25 cellular contexts compared by ENCODE assay signal in the genomic region with DNA sequence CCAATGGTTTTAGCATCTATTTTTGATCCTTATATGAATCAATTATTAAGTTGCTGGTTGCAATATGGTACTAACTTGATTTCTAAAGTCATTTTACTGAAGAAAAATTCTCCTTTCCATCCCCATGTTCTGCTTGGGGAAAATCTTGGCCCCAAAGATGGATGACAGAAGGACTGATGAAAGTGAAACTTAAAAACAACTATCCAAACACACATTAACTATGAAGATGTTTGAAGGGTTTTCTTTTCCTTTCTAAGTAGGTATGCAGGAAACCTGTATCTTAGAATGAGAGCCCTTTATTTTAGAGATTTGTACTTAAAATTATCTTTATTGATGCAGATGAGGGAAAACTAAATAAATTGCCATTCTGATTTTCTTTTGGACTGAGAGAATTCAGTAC. TPM values are rescaled to one million over a fixed set of nuclear protein-coding genes. Genes with fewer than 3 reads are reported as not detected.
DNase-seq lines count a peak whose midpoint lies in the region; ATAC-seq and TF ChIP-seq lines count a peak whose summit lies in the region.
"Had no signal": no experiment of that assay in that cellular context is flagged by ENCODE, and none has a peak within 500 bp of the region (broad histone marks: within the 10 kb centered on the region; RNA-seq: fewer than 3 reads in every experiment).

No MANE protein-coding gene starts in this region.

- DNase-seq in foreskin keratinocyte (no peak), DMS53 treated with DMSO at 0.1 percent for 48 hours (lab: John Stamatoyannopoulos, UW; ENCODE audit: unreplicated experiment) (no peak), spleen (no peak), occipital lobe (lab: John Stamatoyannopoulos, UW) (no peak)
- DNase-seq: activated CD4-positive, alpha-beta T cell treated with anti-CD3 and anti-CD28 coated beads, Interleukin-2, amount 10 ng/mL, durations not matched to agents 24 days and 14 days; activated naive CD8-positive, alpha-beta T cell treated with anti-CD3 and anti-CD28 coated beads for 36 hours; CD8-positive, alpha-beta T cell; DMS53; effector memory CD4-positive, alpha-beta T cell; gastrocnemius medialis; lower lobe of right lung; NCI-H2081; NCI-H345; NCI-H82; SIG-M5; T-cell had no signal

- TF ChIP-seq POLR2A in spleen (IDR thresholded peaks at IDR 0.05): no peak

- H3K9me3 ChIP-seq in KOPT-K1 (ENCODE audit: insufficient read depth, low read length, poor library complexity, severe bottlenecking) (no peaks in the 10 kb centered on the region), spleen (peaks cover 0 to 7% (median 0%) of the 10 kb centered on the region in 8 donors)
- H3K9me3 ChIP-seq: gastrocnemius medialis, HAP-1, lower lobe of right lung, suprapubic skin, vagina had no signal

- peaks cover 38% of the 10 kb centered on the region for H3K4me1 ChIP-seq in foreskin keratinocyte
- no peaks in the 10 kb centered on the region for H3K4me1 ChIP-seq in spleen
- H3K4me1 ChIP-seq: gastrocnemius medialis had no signal

- no peak overlapping the region for H3K4me3 ChIP-seq in spleen
- H3K4me3 ChIP-seq: gastrocnemius medialis, HAP-1, lower lobe of right lung, suprapubic skin, vagina had no signal

- TF ChIP-seq CTCF in foreskin keratinocyte (conservative IDR thresholded peaks at IDR 0.05) (no peak), spleen (IDR thresholded peaks at IDR 0.05 in 8 of 11, conservative IDR thresholded peaks at IDR 0.05 in 3 of 11) (no peak)

- H3K36me3 ChIP-seq in KOPT-K1 (ENCODE audit: insufficient read depth, low read length) (no peaks in the 10 kb centered on the region), spleen (no peaks in the 10 kb centered on the region)
- H3K36me3 ChIP-seq: gastrocnemius medialis, HAP-1, lower lobe of right lung, suprapubic skin, vagina had no signal

- H3K27me3 ChIP-seq in foreskin keratinocyte (no peaks in the 10 kb centered on the region), spleen (replicated peaks in 1 of 7) (no peaks in the 10 kb centered on the region)
- H3K27me3 ChIP-seq: gastrocnemius medialis, suprapubic skin, vagina had no signal

- H3K27ac ChIP-seq in KOPT-K1 (ENCODE audit: low read depth, low read length, poor library complexity, severe bottlenecking) (peak overlapping the region; percentile 20), foreskin keratinocyte (peak overlapping the region; percentile 50), spleen (no peak overlapping the region)
- H3K27ac ChIP-seq: gastrocnemius medialis, lower lobe of right lung, suprapubic skin, vagina had no signal

- ATAC-seq in GM18868 (IDR thresholded peaks at IDR 0.05; ENCODE audit: unreplicated experiment): peak; percentile 54
- peak; percentile 61 for ATAC-seq in GM21825 (IDR thresholded peaks at IDR 0.05; ENCODE audit: unreplicated experiment)
- ATAC-seq in foreskin keratinocyte: no peak
- ATAC-seq: CD8-positive, alpha-beta T cell; esophagus mucosa; gastrocnemius medialis; lower lobe of right lung; T-cell had no signal

- intact Hi-C loops in spleen (cut with DNase I; ENCODE audit: low total_unique reads): no loop called here

RNA-seq across cellular contexts. Expression of a gene that starts 5.9 kb away (rescaled TPM):
- total RNA-seq in foreskin keratinocyte (not detected in 2 replicates), spleen (not detected), occipital lobe (not detected)
- polyA plus RNA-seq in foreskin keratinocyte (not detected in 2 replicates), spleen (not detected)
- total RNA-seq: activated CD4-positive, alpha-beta T cell treated with anti-CD3 and anti-CD28 coated beads, Interleukin-2, amount 10 ng/mL, durations not matched to agents 24 days and 14 days; activated naive CD8-positive, alpha-beta T cell treated with anti-CD3 and anti-CD28 coated beads for 36 hours; CD8-positive, alpha-beta T cell; esophagus mucosa; gastrocnemius medialis; lower lobe of right lung; neural crest cell; progenitor cell of endocrine pancreas; suprapubic skin; T-cell; vagina had no signal

RNA-seq across cellular contexts. Expression of a gene that starts 54.1 kb away (rescaled TPM):
- 52.0 and 56.9 TPM in 2 replicates for total RNA-seq in foreskin keratinocyte
- polyA plus RNA-seq in foreskin keratinocyte: 27.8 and 31.4 TPM in 2 replicates
- total RNA-seq in spleen: 10 to 100 TPM; 32.0 to 53.0 (median 41.2) TPM
- polyA plus RNA-seq in spleen: 10 to 100 TPM in 2 of 3 donors, 1 to 10 TPM in 1; 9.8 to 20.5 (median 15.3) TPM
- total RNA-seq in occipital lobe: 151 TPM

Comparison
In these comparisons a context has a peak if more than half of its experiments do, and no peak if none do; other contexts are left out.
1. H3K27ac ChIP-seq: peak in KOPT-K1 (single experiment) and foreskin keratinocyte (single experiment); none in spleen (0 of 8).